In the genomic region with DNA sequence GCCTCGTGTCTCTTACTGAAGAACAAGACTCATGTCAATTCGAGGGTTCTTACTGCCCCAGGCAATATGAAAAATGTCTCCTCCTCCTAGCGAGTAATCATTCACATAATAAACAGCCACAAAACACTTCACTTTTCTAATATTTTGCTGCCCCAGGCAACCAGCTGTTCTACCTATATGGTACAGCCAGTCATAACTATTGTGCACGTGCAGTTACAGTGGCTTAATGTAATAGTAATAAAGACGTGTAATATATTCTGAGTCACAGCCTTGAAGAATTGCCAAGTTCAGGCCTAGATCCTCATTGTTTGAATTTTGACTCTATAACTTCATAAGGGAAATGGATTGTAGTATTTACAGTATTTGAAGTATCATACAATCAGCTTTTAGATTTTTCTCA, we compare ENCODE assay signal across 25 cellular contexts.
A peak's percentile ranks its signal among the peaks of the same experiment; 100 is the strongest.
DNase-seq lines count a peak whose midpoint lies in the region; ATAC-seq and TF ChIP-seq lines count a peak whose summit lies in the region.
"Had no signal": no experiment of that assay in that cellular context is flagged by ENCODE, and none has a peak within 500 bp of the region (broad histone marks: within the 10 kb centered on the region; RNA-seq: fewer than 3 reads in every experiment).

No MANE protein-coding gene starts in this region.

- H3K4me3 ChIP-seq in SU-DHL-6 (ENCODE audit: insufficient read depth, low read length, poor library complexity, severe bottlenecking) (no peak overlapping the region), fibroblast of mammary gland (ENCODE audit: control insufficient read depth, low read depth, low read length) (no peak overlapping the region), SK-N-SH (ENCODE audit: low read depth in 2 of 2, low read length in 1 of 2) (no peak overlapping the region)
- H3K4me3 ChIP-seq: HAP-1, prostate gland, sigmoid colon, upper lobe of right lung had no signal

- 2% methylated on average over 5 of the region's 5 CpGs for WGBS in SK-N-SH (ENCODE audit: low lambda C conversion rate)

- TF ChIP-seq RAD21 in SK-N-SH (IDR thresholded peaks at IDR 0.05; ENCODE audit: low read length), result no peak

- H3F3A ChIP-seq in SU-DHL-6 (ENCODE audit: insufficient read depth) (no peaks in the 10 kb centered on the region), SK-N-SH (replicated peaks; ENCODE audit: insufficient read depth) (no peaks in the 10 kb centered on the region)

- no peaks in the 10 kb centered on the region for H3K9me2 ChIP-seq in SU-DHL-6 (replicated peaks; ENCODE audit: insufficient read depth, low read length)
- no peaks in the 10 kb centered on the region for H3K9me2 ChIP-seq in SK-N-SH

- TF ChIP-seq CTCF in SU-DHL-6 (IDR thresholded peaks at IDR 0.05; ENCODE audit: insufficient read depth, low read length, poor library complexity, severe bottlenecking), result no peak
- no peak for TF ChIP-seq CTCF in fibroblast of mammary gland (conservative IDR thresholded peaks at IDR 0.05; ENCODE audit: control insufficient read depth, insufficient read depth, low read depth, low read length)
- no peak for TF ChIP-seq CTCF in SK-N-SH (IDR thresholded peaks at IDR 0.05)

- DNase-seq in HS-27A (ENCODE audit: low read depth), result peak; percentile 54
- DNase-seq in NCI-H1417 (lab: John Stamatoyannopoulos, UW), result peak in 2 of 3 experiments; percentile 53 to 86
- DNase-seq in fibroblast of mammary gland (ENCODE audit: low read depth), result peak; percentile 0
- DNase-seq in SK-N-SH, result no peak
- DNase-seq in T-helper 2 cell, result no peak
- DNase-seq in left ventricle myocardium superior, result no peak
- DNase-seq: activated CD4-positive, alpha-beta T cell treated with anti-CD3 and anti-CD28 coated beads for 4 hours; activated naive CD8-positive, alpha-beta T cell treated with anti-CD3 and anti-CD28 coated beads, Interleukin-2, amount 50 U/mL, for 24 hours; C1 segment of cervical spinal cord; Caco-2; effector CD4-positive, alpha-beta T cell; KBM-7; NCI-H1694; NCI-H524 treated with DMSO at 0.1 percent for 48 hours; sigmoid colon; stimulated activated naive B cell treated with anti-CD40 and anti-IgM and Interleukin-4, amounts not matched to agents 10 μg/mL and 1 μg/mL and 100 μg/mL, for 72 hours; upper lobe of right lung had no signal

- H3K27ac ChIP-seq in SU-DHL-6 (ENCODE audit: low read depth, low read length) (no peak overlapping the region), SK-N-SH (ENCODE audit: low read depth in 2 of 2, low read length in 1 of 2) (no peak overlapping the region)
- H3K27ac ChIP-seq: epithelial cell of prostate, neutrophil, prostate gland, sigmoid colon, upper lobe of right lung, VCaP had no signal

- no peak for TF ChIP-seq EP300 in SK-N-SH (IDR thresholded peaks at IDR 0.05; ENCODE audit: borderline replicate concordance in 1 of 2, low read depth in 1 of 2, low read length in 1 of 2)

- intact Hi-C loops in left ventricle myocardium superior (cut with micrococcal nuclease), result no loop called here

- H2AFZ ChIP-seq in SU-DHL-6 (ENCODE audit: low read depth, low read length, severe bottlenecking) (peak overlapping the region; percentile 28), SK-N-SH (ENCODE audit: low read depth) (no peak overlapping the region)

- H3K4me2 ChIP-seq in SU-DHL-6 (ENCODE audit: low read depth, low read length, poor library complexity, severe bottlenecking) (no peak overlapping the region), SK-N-SH (no peak overlapping the region)

- CTCF ChIA-PET in SK-N-SH (lab: Yijun Ruan, JAX), result no interaction called here

- no peaks in the 10 kb centered on the region for H3K4me1 ChIP-seq in SK-N-SH (ENCODE audit: control insufficient read depth in 1 of 2, insufficient read depth in 2 of 2, low read depth in 1 of 2, low read length in 1 of 2)
- H3K4me1 ChIP-seq: Caco-2, HAP-1, prostate gland, sigmoid colon, upper lobe of right lung had no signal

- H3K27me3 ChIP-seq in SU-DHL-6 (ENCODE audit: low read length) (no peaks in the 10 kb centered on the region), SK-N-SH (ENCODE audit: insufficient read depth) (no peaks in the 10 kb centered on the region)
- H3K27me3 ChIP-seq: neutrophil, sigmoid colon, upper lobe of right lung had no signal

- H3K79me2 ChIP-seq in SU-DHL-6 (ENCODE audit: insufficient read depth, low read length), result no peaks in the 10 kb centered on the region
- H3K79me2 ChIP-seq in SK-N-SH (ENCODE audit: insufficient read depth), result no peaks in the 10 kb centered on the region

- no peak overlapping the region for H3K9ac ChIP-seq in SU-DHL-6 (ENCODE audit: low read length)
- no peak overlapping the region for H3K9ac ChIP-seq in SK-N-SH

- H3K36me3 ChIP-seq in SU-DHL-6 (ENCODE audit: low read length) (0 out of 2 replicates have a peak, but pooled peaks cover 2% of the 10 kb centered on the region), SK-N-SH (replicated peaks in 1 of 2; ENCODE audit: control insufficient read depth in 1 of 2, insufficient read depth in 2 of 2, low read length in 1 of 2) (no peaks in the 10 kb centered on the region)
- H3K36me3 ChIP-seq: HAP-1, neutrophil, prostate gland, sigmoid colon, upper lobe of right lung had no signal

- POLR2A ChIA-PET in SK-N-SH (lab: Yijun Ruan, JAX), result no interaction called here

- ATAC-seq in left ventricle myocardium superior, result no peak
- ATAC-seq in HG03469 (IDR thresholded peaks at IDR 0.05; ENCODE audit: unreplicated experiment), result no peak
- ATAC-seq: activated naive CD8-positive, alpha-beta T cell treated with anti-CD3 and anti-CD28 coated beads, Interleukin-2, amount 50 U/mL, for 24 hours; left lobe of liver; stimulated activated naive B cell treated with anti-CD40 and anti-IgM and Interleukin-4, amounts not matched to agents 10 μg/mL and 1 μg/mL and 100 μg/mL, for 72 hours; upper lobe of right lung had no signal

- H3K9me3 ChIP-seq in SU-DHL-6 (ENCODE audit: insufficient read depth, low read length), result peaks cover 4% of the 10 kb centered on the region; the same call in 1 of the 2 replicates
- H3K9me3 ChIP-seq in SK-N-SH, result no peaks in the 10 kb centered on the region
- H3K9me3 ChIP-seq: Caco-2, HAP-1, neutrophil, prostate gland, sigmoid colon, upper lobe of right lung had no signal

- H4K20me1 ChIP-seq in SU-DHL-6 (ENCODE audit: low read depth, low read length) (no peaks in the 10 kb centered on the region), SK-N-SH (ENCODE audit: insufficient read depth) (no peaks in the 10 kb centered on the region)

TF ChIP-seq in SK-N-SH, 30 proteins besides CTCF, POLR2A, EP300 and RAD21:
- TF ChIP-seq MXI1 (IDR thresholded peaks at IDR 0.05; ENCODE audit: low read depth, low read length) (no peak), FOXJ3 (CRISPR knock-in tag; IDR thresholded peaks at IDR 0.05) (no peak), ELF1 (IDR thresholded peaks at IDR 0.05) (no peak), FOSL2 (IDR thresholded peaks at IDR 0.05; ENCODE audit: borderline replicate concordance, low read depth) (no peak), GABPA (IDR thresholded peaks at IDR 0.05; ENCODE audit: low read depth) (no peak), YY1 (IDR thresholded peaks at IDR 0.05; ENCODE audit: low read depth) (no peak), GATA2 (CRISPR knock-in tag; IDR thresholded peaks at IDR 0.05) (no peak), NFIC (IDR thresholded peaks at IDR 0.05; ENCODE audit: borderline replicate concordance) (no peak), EZH2phosphoT487 (IDR thresholded peaks at IDR 0.05; ENCODE audit: borderline replicate concordance, low read depth) (no peak), TCF12 (IDR thresholded peaks at IDR 0.05) (no peak), TAF1 (IDR thresholded peaks at IDR 0.05; ENCODE audit: borderline replicate concordance, low read depth, low read length) (no peak)
- TF ChIP-seq, protein P1, sequence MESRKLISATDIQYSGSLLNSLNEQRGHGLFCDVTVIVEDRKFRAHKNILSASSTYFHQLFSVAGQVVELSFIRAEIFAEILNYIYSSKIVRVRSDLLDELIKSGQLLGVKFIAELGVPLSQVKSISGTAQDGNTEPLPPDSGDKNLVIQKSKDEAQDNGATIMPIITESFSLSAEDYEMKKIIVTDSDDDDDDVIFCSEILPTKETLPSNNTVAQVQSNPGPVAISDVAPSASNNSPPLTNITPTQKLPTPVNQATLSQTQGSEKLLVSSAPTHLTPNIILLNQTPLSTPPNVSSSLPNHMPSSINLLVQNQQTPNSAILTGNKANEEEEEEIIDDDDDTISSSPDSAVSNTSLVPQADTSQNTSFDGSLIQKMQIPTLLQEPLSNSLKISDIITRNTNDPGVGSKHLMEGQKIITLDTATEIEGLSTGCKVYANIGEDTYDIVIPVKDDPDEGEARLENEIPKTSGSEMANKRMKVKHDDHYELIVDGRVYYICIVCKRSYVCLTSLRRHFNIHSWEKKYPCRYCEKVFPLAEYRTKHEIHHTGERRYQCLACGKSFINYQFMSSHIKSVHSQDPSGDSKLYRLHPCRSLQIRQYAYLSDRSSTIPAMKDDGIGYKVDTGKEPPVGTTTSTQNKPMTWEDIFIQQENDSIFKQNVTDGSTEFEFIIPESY (IDR thresholded peaks at IDR 0.05; ENCODE audit: borderline replicate concordance, low read depth), result no peak
- TF ChIP-seq, protein P2, sequence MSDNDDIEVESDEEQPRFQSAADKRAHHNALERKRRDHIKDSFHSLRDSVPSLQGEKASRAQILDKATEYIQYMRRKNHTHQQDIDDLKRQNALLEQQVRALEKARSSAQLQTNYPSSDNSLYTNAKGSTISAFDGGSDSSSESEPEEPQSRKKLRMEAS (IDR thresholded peaks at IDR 0.05; ENCODE audit: low read depth), result no peak
- TF ChIP-seq, protein P3, sequence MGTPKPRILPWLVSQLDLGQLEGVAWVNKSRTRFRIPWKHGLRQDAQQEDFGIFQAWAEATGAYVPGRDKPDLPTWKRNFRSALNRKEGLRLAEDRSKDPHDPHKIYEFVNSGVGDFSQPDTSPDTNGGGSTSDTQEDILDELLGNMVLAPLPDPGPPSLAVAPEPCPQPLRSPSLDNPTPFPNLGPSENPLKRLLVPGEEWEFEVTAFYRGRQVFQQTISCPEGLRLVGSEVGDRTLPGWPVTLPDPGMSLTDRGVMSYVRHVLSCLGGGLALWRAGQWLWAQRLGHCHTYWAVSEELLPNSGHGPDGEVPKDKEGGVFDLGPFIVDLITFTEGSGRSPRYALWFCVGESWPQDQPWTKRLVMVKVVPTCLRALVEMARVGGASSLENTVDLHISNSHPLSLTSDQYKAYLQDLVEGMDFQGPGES (IDR thresholded peaks at IDR 0.05; ENCODE audit: low read depth, low read length), result no peak
- TF ChIP-seq, protein P4, sequence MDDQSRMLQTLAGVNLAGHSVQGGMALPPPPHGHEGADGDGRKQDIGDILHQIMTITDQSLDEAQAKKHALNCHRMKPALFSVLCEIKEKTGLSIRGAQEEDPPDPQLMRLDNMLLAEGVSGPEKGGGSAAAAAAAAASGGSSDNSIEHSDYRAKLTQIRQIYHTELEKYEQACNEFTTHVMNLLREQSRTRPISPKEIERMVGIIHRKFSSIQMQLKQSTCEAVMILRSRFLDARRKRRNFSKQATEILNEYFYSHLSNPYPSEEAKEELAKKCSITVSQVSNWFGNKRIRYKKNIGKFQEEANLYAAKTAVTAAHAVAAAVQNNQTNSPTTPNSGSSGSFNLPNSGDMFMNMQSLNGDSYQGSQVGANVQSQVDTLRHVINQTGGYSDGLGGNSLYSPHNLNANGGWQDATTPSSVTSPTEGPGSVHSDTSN (IDR thresholded peaks at IDR 0.05), result no peak

Comparison
In these comparisons a context has a peak if more than half of its experiments do, and no peak if none do; other contexts are left out.
1. DNase-seq: peak in HS-27A (single experiment), NCI-H1417 (2 of 3) and fibroblast of mammary gland (single experiment); none in SK-N-SH (single experiment), T-helper 2 cell (0 of 5) and left ventricle myocardium superior (single experiment).